8 cellular contexts compared by ENCODE assay signal in the genomic region with DNA sequence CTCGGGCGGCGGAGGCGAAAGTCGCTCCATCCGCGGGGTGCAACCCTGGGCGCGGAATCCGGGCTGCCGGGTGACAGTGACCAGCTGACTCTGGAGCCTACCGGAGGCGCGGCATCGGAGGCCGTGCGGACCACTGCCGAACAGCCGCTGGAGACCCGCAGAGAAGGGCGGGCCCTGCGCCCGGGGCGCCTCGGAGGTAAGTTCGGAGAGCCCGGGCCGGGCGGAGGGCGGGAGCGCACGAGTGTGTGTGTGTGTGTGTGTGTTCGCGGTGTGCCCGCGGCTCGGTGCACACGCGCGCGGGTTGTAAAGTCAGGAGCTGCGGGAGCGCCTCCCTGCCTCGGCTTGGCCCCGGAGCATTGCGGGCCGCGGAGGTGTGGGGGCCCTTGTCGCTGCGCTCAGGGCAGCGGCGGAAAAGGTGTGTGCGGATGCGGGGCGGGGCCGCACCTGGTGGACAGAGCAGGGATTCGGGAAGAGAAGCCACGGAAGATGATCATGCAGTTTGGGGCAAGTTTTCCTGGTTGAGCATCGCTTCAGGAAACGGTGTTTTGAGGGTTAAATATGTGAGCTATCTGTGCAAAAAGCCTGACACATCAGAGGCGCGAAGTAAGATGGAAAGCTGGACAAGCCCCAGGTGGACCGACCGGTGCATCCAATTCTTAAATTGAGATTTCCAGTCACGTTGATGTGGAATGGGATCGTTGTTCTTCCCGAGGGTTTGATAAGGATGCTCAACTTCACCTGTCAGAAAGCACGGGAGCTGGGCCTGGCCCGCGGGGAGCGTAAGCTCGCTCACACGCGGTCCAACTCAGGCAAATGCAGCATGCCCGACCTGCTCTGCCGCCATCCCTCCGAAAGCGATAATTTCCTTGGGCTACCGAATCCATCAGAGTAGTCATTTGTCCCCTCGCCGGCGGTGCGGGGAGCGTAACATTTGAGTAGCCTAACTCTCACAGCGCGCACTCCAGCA. TPM values are rescaled to one million over a fixed set of nuclear protein-coding genes. Genes with fewer than 3 reads are reported as not detected.
A peak's percentile ranks its signal among the peaks of the same experiment; 100 is the strongest.
DNase-seq lines count a peak whose midpoint lies in the region; ATAC-seq and TF ChIP-seq lines count a peak whose summit lies in the region.

No MANE protein-coding gene starts in this region.

- no peaks in the 10 kb centered on the region for H3K36me3 ChIP-seq in cardiac muscle cell
- H3K36me3 ChIP-seq in right lobe of liver, result no peaks in the 10 kb centered on the region
- no peaks in the 10 kb centered on the region for H3K36me3 ChIP-seq in urinary bladder (ENCODE audit: insufficient read depth)

- DNase-seq in cardiac muscle cell (ENCODE audit: low read depth in 1 of 2, low spot score in 1 of 2), result peak in 1 of 2 donors; percentile 25
- DNase-seq in Right ventricle myocardium superior, result no peak
- DNase-seq in cerebellar cortex (ENCODE audit: low spot score), result peak; percentile 62
- no peak for DNase-seq in right lobe of liver
- no peak for DNase-seq in NCI-H2081 treated with DMSO at 0.1 percent for 48 hours (lab: John Stamatoyannopoulos, UW)

- H3K4me3 ChIP-seq in cardiac muscle cell, result peak overlapping the region; percentile 53
- H3K4me3 ChIP-seq in right lobe of liver, result peak overlapping the region in 2 of 3 donors; percentile 7 to 39
- peak overlapping the region; percentile 44 for H3K4me3 ChIP-seq in urinary bladder (ENCODE audit: low read depth, low read length)

- no peak for TF ChIP-seq CTCF in cardiac muscle cell (IDR thresholded peaks at IDR 0.05; ENCODE audit: low read depth, low read length)
- TF ChIP-seq CTCF in right lobe of liver (IDR thresholded peaks at IDR 0.05), result no peak

- TF ChIP-seq POLR2A in right lobe of liver (IDR thresholded peaks at IDR 0.05), result no peak

- 5% methylated on average over 35 of the region's 86 CpGs for WGBS in right lobe of liver (ENCODE audit: insufficient coverage, low coverage, low lambda C conversion rate, missing lambda C conversion rate)
- 8% methylated on average over 86 of the region's 86 CpGs for WGBS in urinary bladder

- H3K9me3 ChIP-seq in cardiac muscle cell (ENCODE audit: low read depth) (no peaks in the 10 kb centered on the region), right lobe of liver (no peaks in the 10 kb centered on the region)

- H3K27ac ChIP-seq in cardiac muscle cell, result no peak overlapping the region
- H3K27ac ChIP-seq in right lobe of liver, result no peak overlapping the region
- no peak overlapping the region for H3K27ac ChIP-seq in urinary bladder (ENCODE audit: low read depth)

- H3K27me3 ChIP-seq in cardiac muscle cell, result peaks cover 89% of the 10 kb centered on the region
- peaks cover 0 to 24% of the 10 kb centered on the region in 2 donors for H3K27me3 ChIP-seq in right lobe of liver

- H3K4me1 ChIP-seq in cardiac muscle cell (ENCODE audit: low read depth), result no peaks in the 10 kb centered on the region
- peaks cover 0 to 11% (median 0%) of the 10 kb centered on the region in 4 donors for H3K4me1 ChIP-seq in right lobe of liver
- H3K4me1 ChIP-seq in urinary bladder (ENCODE audit: insufficient read depth), result peaks cover 4% of the 10 kb centered on the region

- intact Hi-C loops in Right ventricle myocardium superior (cut with DNase I) (no loop called here), right lobe of liver (cut with DNase I) (no loop called here)

- no peak for ATAC-seq in Right ventricle myocardium superior (ENCODE audit: poor library complexity)
- peak in 1 of 4 donors; percentile 30 for ATAC-seq in right lobe of liver
- no peak for ATAC-seq in HG03135 (IDR thresholded peaks at IDR 0.05; ENCODE audit: unreplicated experiment)
- no peak for ATAC-seq in HG02938 (IDR thresholded peaks at IDR 0.05; ENCODE audit: unreplicated experiment)

RNA-seq across cellular contexts. Expression of a gene that starts 0.5 kb away (rescaled TPM):
- total RNA-seq in cardiac muscle cell, result 3.3 and 3.8 TPM in 2 replicates
- polyA plus RNA-seq in cardiac muscle cell, result 0.26 and 0.36 TPM in 2 replicates
- 0.03 TPM for total RNA-seq in Right ventricle myocardium superior
- total RNA-seq in right lobe of liver, result under 1 TPM in 3 of 6 experiments, not detected in 3; 0.06 to 0.12 (median 0.07) TPM
- total RNA-seq in urinary bladder, result 4.9 TPM
- polyA plus RNA-seq in urinary bladder, result 0.16 TPM
